Comparison of ENCODE assay signal across 12 cellular contexts in genomic region chr16:31186930-31187807, GRCh38. TPM values are rescaled to one million over a fixed set of nuclear protein-coding genes. Genes with fewer than 3 reads are reported as not detected.
A peak's percentile ranks its signal among the peaks of the same experiment; 100 is the strongest.
DNase-seq lines count a peak whose midpoint lies in the region; ATAC-seq and TF ChIP-seq lines count a peak whose summit lies in the region.
"Had no signal": no experiment of that assay in that cellular context is flagged by ENCODE, and none has a peak within 500 bp of the region (broad histone marks: within the 10 kb centered on the region; RNA-seq: fewer than 3 reads in every experiment).

No MANE protein-coding gene starts in this region.

- peak overlapping the region; percentile 77 for H3K27ac Mint-ChIP-seq in activated T-helper 17 cell treated with anti-CD3 and anti-CD28 coated beads, Interleukin-2, amount 50 U/mL, for 72 hours
- peak overlapping the region; percentile 67 for H3K27ac Mint-ChIP-seq in progenitor cell of endocrine pancreas

- H3K27me3 ChIP-seq in MM.1S (replicated peaks; ENCODE audit: insufficient read depth, low read length) = no peaks in the 10 kb centered on the region
- H3K27me3 ChIP-seq: upper lobe of left lung had no signal

- H3K9me2 ChIP-seq in MM.1S (replicated peaks; ENCODE audit: insufficient read depth, low read length) = no peaks in the 10 kb centered on the region

- H3K36me3 Mint-ChIP-seq in activated T-cell treated with anti-CD3 and anti-CD28 coated beads, Interleukin-2, amount 50 U/mL, for 4 hours (ENCODE audit: insufficient read depth) = peaks cover 93% of the 10 kb centered on the region
- peaks cover 100% of the 10 kb centered on the region for H3K36me3 Mint-ChIP-seq in activated T-helper 17 cell treated with anti-CD3 and anti-CD28 coated beads, Interleukin-2, amount 50 U/mL, for 72 hours (ENCODE audit: low read depth)
- H3K36me3 Mint-ChIP-seq in progenitor cell of endocrine pancreas (ENCODE audit: insufficient read depth) = peaks cover 74% of the 10 kb centered on the region

- peaks cover 7% of the 10 kb centered on the region; the same call in 1 of the 2 replicates for H3F3A ChIP-seq in MM.1S (ENCODE audit: insufficient read depth, low read length)

- no peak overlapping the region for H3K4me3 ChIP-seq in MM.1S (ENCODE audit: low read length)
- H3K4me3 ChIP-seq: upper lobe of left lung had no signal

- no peaks in the 10 kb centered on the region for H3K9me3 Mint-ChIP-seq in activated T-cell treated with anti-CD3 and anti-CD28 coated beads, Interleukin-2, amount 50 U/mL, for 4 hours
- no peaks in the 10 kb centered on the region for H3K9me3 Mint-ChIP-seq in activated T-helper 17 cell treated with anti-CD3 and anti-CD28 coated beads, Interleukin-2, amount 50 U/mL, for 72 hours
- H3K9me3 Mint-ChIP-seq in progenitor cell of endocrine pancreas (ENCODE audit: low read depth) = no peaks in the 10 kb centered on the region

- no peak for TF ChIP-seq CTCF in progenitor cell of endocrine pancreas (IDR thresholded peaks at IDR 0.05; ENCODE audit: unreplicated experiment)
- no peak for TF ChIP-seq CTCF in MM.1S (IDR thresholded peaks at IDR 0.05; ENCODE audit: low read length)

- H3K27me3 Mint-ChIP-seq in activated T-cell treated with anti-CD3 and anti-CD28 coated beads, Interleukin-2, amount 50 U/mL, for 4 hours (ENCODE audit: low read depth) = no peaks in the 10 kb centered on the region
- H3K27me3 Mint-ChIP-seq in activated T-helper 17 cell treated with anti-CD3 and anti-CD28 coated beads, Interleukin-2, amount 50 U/mL, for 72 hours = no peaks in the 10 kb centered on the region
- H3K27me3 Mint-ChIP-seq in progenitor cell of endocrine pancreas = no peaks in the 10 kb centered on the region

- no peak for DNase-seq in activated T-cell treated with anti-CD3 and anti-CD28 coated beads, Interleukin-2, amount 50 U/mL, for 4 hours
- DNase-seq in activated T-cell treated with anti-CD3 and anti-CD28 coated beads, Interleukin-2, amount 50 U/mL, for 1 hour = no peak
- DNase-seq in progenitor cell of endocrine pancreas (ENCODE audit: low spot score, unreplicated experiment) (no peak), MM.1S (no peak)
- DNase-seq: cortex of kidney, DMS79, NCI-H187 treated with DMSO at 0.1 percent for 48 hours, upper lobe of left lung had no signal

- no peak overlapping the region for H3K9ac ChIP-seq in MM.1S (ENCODE audit: low read length)

- H3K9me3 ChIP-seq in MM.1S (replicated peaks; ENCODE audit: insufficient read depth, low read length) = no peaks in the 10 kb centered on the region
- H3K9me3 ChIP-seq: upper lobe of left lung had no signal

- H3K79me2 ChIP-seq in MM.1S (ENCODE audit: low read length) = peaks cover 82% of the 10 kb centered on the region

- ATAC-seq in activated T-cell treated with anti-CD3 and anti-CD28 coated beads, Interleukin-2, amount 50 U/mL, for 4 hours = no peak
- ATAC-seq in activated T-helper 17 cell treated with anti-CD3 and anti-CD28 coated beads, Interleukin-2, amount 50 U/mL, for 72 hours (replicated peaks) = no peak
- no peak for ATAC-seq in HG03457 (IDR thresholded peaks at IDR 0.05; ENCODE audit: unreplicated experiment)
- ATAC-seq: Right ventricle myocardium inferior had no signal

- no peak overlapping the region for H3K27ac ChIP-seq in MM.1S (ENCODE audit: low read length)

- H3K4me2 ChIP-seq in MM.1S (ENCODE audit: low read depth, low read length) = no peak overlapping the region

- H3K4me3 Mint-ChIP-seq in activated T-cell treated with anti-CD3 and anti-CD28 coated beads, Interleukin-2, amount 50 U/mL, for 4 hours = peak overlapping the region; percentile 20
- peak overlapping the region; percentile 99 for H3K4me3 Mint-ChIP-seq in activated T-helper 17 cell treated with anti-CD3 and anti-CD28 coated beads, Interleukin-2, amount 50 U/mL, for 72 hours
- H3K4me3 Mint-ChIP-seq in progenitor cell of endocrine pancreas (ENCODE audit: low read depth) = no peak overlapping the region

- peaks cover 62% of the 10 kb centered on the region for H3K36me3 ChIP-seq in MM.1S (replicated peaks; ENCODE audit: insufficient read depth, low read length)

- H3K4me1 Mint-ChIP-seq in activated T-cell treated with anti-CD3 and anti-CD28 coated beads, Interleukin-2, amount 50 U/mL, for 4 hours (ENCODE audit: low read depth) = peaks cover 90% of the 10 kb centered on the region
- H3K4me1 Mint-ChIP-seq in activated T-helper 17 cell treated with anti-CD3 and anti-CD28 coated beads, Interleukin-2, amount 50 U/mL, for 72 hours = peaks cover 86% of the 10 kb centered on the region
- peaks cover 11% of the 10 kb centered on the region for H3K4me1 Mint-ChIP-seq in progenitor cell of endocrine pancreas (ENCODE audit: low read depth)

- no peak overlapping the region for H2AFZ ChIP-seq in MM.1S (ENCODE audit: low read length)

- peaks cover 26% of the 10 kb centered on the region for H4K20me1 ChIP-seq in MM.1S (ENCODE audit: insufficient read depth, low read length)

- no peaks in the 10 kb centered on the region for H3K4me1 ChIP-seq in MM.1S (ENCODE audit: low read length)

RNA-seq across cellular contexts. Expression of gene FUS, which starts 7.2 kb away (rescaled TPM):
- 100 to 1,000 TPM; 783 to 850 (median 809) TPM for total RNA-seq in activated T-cell treated with anti-CD3 and anti-CD28 coated beads, Interleukin-2, amount 50 U/mL, for 4 hours
- 100 to 1,000 TPM; 425 to 686 TPM for total RNA-seq in activated T-helper 17 cell treated with anti-CD3 and anti-CD28 coated beads, Interleukin-2, amount 50 U/mL, for 72 hours
- 739 TPM in 2 replicates for total RNA-seq in progenitor cell of endocrine pancreas

RNA-seq across cellular contexts. Expression of gene PYCARD, which starts 15.4 kb away (rescaled TPM):
- 1 to 10 TPM; 1.3 to 2.7 (median 2.5) TPM for total RNA-seq in activated T-cell treated with anti-CD3 and anti-CD28 coated beads, Interleukin-2, amount 50 U/mL, for 4 hours
- total RNA-seq in activated T-helper 17 cell treated with anti-CD3 and anti-CD28 coated beads, Interleukin-2, amount 50 U/mL, for 72 hours = 10 to 100 TPM in 1 of 2 donors, 1 to 10 TPM in 1; 9.6 to 25.6 TPM
- total RNA-seq in progenitor cell of endocrine pancreas = 4.6 and 5.4 TPM in 2 replicates

RNA-seq across cellular contexts. Expression of gene TRIM72, which starts 26.8 kb away (rescaled TPM):
- total RNA-seq in activated T-cell treated with anti-CD3 and anti-CD28 coated beads, Interleukin-2, amount 50 U/mL, for 4 hours = not detected
- under 1 TPM in 1 of 2 donors, not detected in 1; 0.08 TPM for total RNA-seq in activated T-helper 17 cell treated with anti-CD3 and anti-CD28 coated beads, Interleukin-2, amount 50 U/mL, for 72 hours
- total RNA-seq in progenitor cell of endocrine pancreas = 0.14 TPM in 1 of 2 replicates, not detected in the other

RNA-seq across cellular contexts. Expression of gene PYDC1, which starts 29.8 kb away (rescaled TPM):
- total RNA-seq in activated T-cell treated with anti-CD3 and anti-CD28 coated beads, Interleukin-2, amount 50 U/mL, for 4 hours = not detected
- total RNA-seq in activated T-helper 17 cell treated with anti-CD3 and anti-CD28 coated beads, Interleukin-2, amount 50 U/mL, for 72 hours = under 1 TPM in 1 of 2 donors, not detected in 1; 0.61 TPM
- total RNA-seq in progenitor cell of endocrine pancreas = not detected in 2 replicates
- total RNA-seq: myocyte, Right ventricle myocardium inferior, upper lobe of left lung had no signal

RNA-seq across cellular contexts. Expression of gene PRSS36, which starts 37.3 kb away (rescaled TPM):
- under 1 TPM in 2 of 3 donors, not detected in 1; 0.40 to 0.78 TPM for total RNA-seq in activated T-cell treated with anti-CD3 and anti-CD28 coated beads, Interleukin-2, amount 50 U/mL, for 4 hours
- 1 to 10 TPM; 1.1 TPM for total RNA-seq in activated T-helper 17 cell treated with anti-CD3 and anti-CD28 coated beads, Interleukin-2, amount 50 U/mL, for 72 hours
- total RNA-seq in progenitor cell of endocrine pancreas = 0.65 and 0.69 TPM in 2 replicates
